In genomic region chr6:26223677-26224546, GRCh38 we compare ENCODE assay signal across 1 cellular context.
TF ChIP-seq lines count a peak whose summit lies in the region.

No MANE protein-coding gene starts in this region.

TF ChIP-seq in HepG2, 621 proteins besides CTCF, POLR2A, EP300 and RAD21 (continued from another document and continues in another):
- TF ChIP-seq ZBTB34 (CRISPR knock-in tag; IDR thresholded peaks at IDR 0.05) (no peak), GABPB1 (CRISPR knock-in tag; IDR thresholded peaks at IDR 0.05) (no peak), HOXA3 (CRISPR knock-in tag; IDR thresholded peaks at IDR 0.05) (peak; percentile 9), ZNF225 (CRISPR knock-in tag; IDR thresholded peaks at IDR 0.05) (no peak), HMG20A (CRISPR knock-in tag; IDR thresholded peaks at IDR 0.05; ENCODE audit: borderline replicate concordance) (0 out of 2 replicates have a peak, but pooled peaks have one; percentile 2), ZNF326 (CRISPR knock-in tag; IDR thresholded peaks at IDR 0.05; ENCODE audit: borderline replicate concordance) (no peak), FOSL2 (CRISPR knock-in tag; IDR thresholded peaks at IDR 0.05) (0 out of 2 replicates have a peak, but pooled peaks have one; percentile 10), ZNF883 (CRISPR knock-in tag; IDR thresholded peaks at IDR 0.05; ENCODE audit: not compliant biosample characterization) (no peak), ZNF383 (CRISPR knock-in tag; IDR thresholded peaks at IDR 0.05; ENCODE audit: borderline replicate concordance) (no peak), MIER3 (CRISPR knock-in tag; IDR thresholded peaks at IDR 0.05; ENCODE audit: borderline replicate concordance) (no peak; the same call in 1 of the 2 replicates), ZNF670 (CRISPR knock-in tag; IDR thresholded peaks at IDR 0.05; ENCODE audit: borderline replicate concordance) (0 out of 2 replicates have a peak, but pooled peaks have one; percentile 37), GLMP (CRISPR knock-in tag; IDR thresholded peaks at IDR 0.05; ENCODE audit: borderline replicate concordance) (no peak), SNRNP70 (IDR thresholded peaks at IDR 0.05; ENCODE audit: low read depth, low read length) (no peak), FOXM1 (CRISPR knock-in tag; IDR thresholded peaks at IDR 0.05) (no peak), SRY (CRISPR knock-in tag; IDR thresholded peaks at IDR 0.05) (no peak), ZNF354B (CRISPR knock-in tag; IDR thresholded peaks at IDR 0.05) (no peak), POGK (CRISPR knock-in tag; conservative IDR thresholded peaks at IDR 0.05) (no peak), PBX2 (CRISPR knock-in tag; IDR thresholded peaks at IDR 0.05) (no peak), ZNF790 (CRISPR knock-in tag; IDR thresholded peaks at IDR 0.05; ENCODE audit: borderline replicate concordance) (no peak), SKIL (CRISPR knock-in tag; IDR thresholded peaks at IDR 0.05; ENCODE audit: borderline replicate concordance) (no peak), ZNF441 (CRISPR knock-in tag; IDR thresholded peaks at IDR 0.05; ENCODE audit: borderline replicate concordance) (no peak), GLI4 (CRISPR knock-in tag; IDR thresholded peaks at IDR 0.05; ENCODE audit: borderline replicate concordance) (no peak), KLF6 (CRISPR knock-in tag; IDR thresholded peaks at IDR 0.05) (peak; percentile 14; the same call in 1 of the 2 replicates), FOXA3 (CRISPR knock-in tag; IDR thresholded peaks at IDR 0.05) (no peak), HOXD1 (CRISPR knock-in tag; IDR thresholded peaks at IDR 0.05) (no peak), ZZZ3 (CRISPR knock-in tag; IDR thresholded peaks at IDR 0.05; ENCODE audit: borderline replicate concordance) (no peak), ZNF646 (CRISPR knock-in tag; IDR thresholded peaks at IDR 0.05) (no peak), ZNF10 (CRISPR knock-in tag; IDR thresholded peaks at IDR 0.05; ENCODE audit: borderline replicate concordance, low read depth) (no peak), ZNF343 (CRISPR knock-in tag; IDR thresholded peaks at IDR 0.05) (no peak), NONO (IDR thresholded peaks at IDR 0.05) (no peak), NONO (CRISPR knock-in tag; conservative IDR thresholded peaks at IDR 0.05) (no peak), JUN (CRISPR knock-in tag; IDR thresholded peaks at IDR 0.05) (no peak)
- TF ChIP-seq, protein P1, sequence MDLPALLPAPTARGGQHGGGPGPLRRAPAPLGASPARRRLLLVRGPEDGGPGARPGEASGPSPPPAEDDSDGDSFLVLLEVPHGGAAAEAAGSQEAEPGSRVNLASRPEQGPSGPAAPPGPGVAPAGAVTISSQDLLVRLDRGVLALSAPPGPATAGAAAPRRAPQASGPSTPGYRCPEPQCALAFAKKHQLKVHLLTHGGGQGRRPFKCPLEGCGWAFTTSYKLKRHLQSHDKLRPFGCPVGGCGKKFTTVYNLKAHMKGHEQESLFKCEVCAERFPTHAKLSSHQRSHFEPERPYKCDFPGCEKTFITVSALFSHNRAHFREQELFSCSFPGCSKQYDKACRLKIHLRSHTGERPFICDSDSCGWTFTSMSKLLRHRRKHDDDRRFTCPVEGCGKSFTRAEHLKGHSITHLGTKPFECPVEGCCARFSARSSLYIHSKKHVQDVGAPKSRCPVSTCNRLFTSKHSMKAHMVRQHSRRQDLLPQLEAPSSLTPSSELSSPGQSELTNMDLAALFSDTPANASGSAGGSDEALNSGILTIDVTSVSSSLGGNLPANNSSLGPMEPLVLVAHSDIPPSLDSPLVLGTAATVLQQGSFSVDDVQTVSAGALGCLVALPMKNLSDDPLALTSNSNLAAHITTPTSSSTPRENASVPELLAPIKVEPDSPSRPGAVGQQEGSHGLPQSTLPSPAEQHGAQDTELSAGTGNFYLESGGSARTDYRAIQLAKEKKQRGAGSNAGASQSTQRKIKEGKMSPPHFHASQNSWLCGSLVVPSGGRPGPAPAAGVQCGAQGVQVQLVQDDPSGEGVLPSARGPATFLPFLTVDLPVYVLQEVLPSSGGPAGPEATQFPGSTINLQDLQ (CRISPR knock-in tag; IDR thresholded peaks at IDR 0.05) = no peak
- TF ChIP-seq, protein P2, sequence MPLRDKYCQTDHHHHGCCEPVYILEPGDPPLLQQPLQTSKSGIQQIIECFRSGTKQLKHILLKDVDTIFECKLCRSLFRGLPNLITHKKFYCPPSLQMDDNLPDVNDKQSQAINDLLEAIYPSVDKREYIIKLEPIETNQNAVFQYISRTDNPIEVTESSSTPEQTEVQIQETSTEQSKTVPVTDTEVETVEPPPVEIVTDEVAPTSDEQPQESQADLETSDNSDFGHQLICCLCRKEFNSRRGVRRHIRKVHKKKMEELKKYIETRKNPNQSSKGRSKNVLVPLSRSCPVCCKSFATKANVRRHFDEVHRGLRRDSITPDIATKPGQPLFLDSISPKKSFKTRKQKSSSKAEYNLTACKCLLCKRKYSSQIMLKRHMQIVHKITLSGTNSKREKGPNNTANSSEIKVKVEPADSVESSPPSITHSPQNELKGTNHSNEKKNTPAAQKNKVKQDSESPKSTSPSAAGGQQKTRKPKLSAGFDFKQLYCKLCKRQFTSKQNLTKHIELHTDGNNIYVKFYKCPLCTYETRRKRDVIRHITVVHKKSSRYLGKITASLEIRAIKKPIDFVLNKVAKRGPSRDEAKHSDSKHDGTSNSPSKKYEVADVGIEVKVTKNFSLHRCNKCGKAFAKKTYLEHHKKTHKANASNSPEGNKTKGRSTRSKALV (CRISPR knock-in tag; IDR thresholded peaks at IDR 0.05) = no peak
